In genomic region chr9:16530669-16531461, GRCh38 we compare ENCODE assay signal across 11 cellular contexts.
DNase-seq lines count a peak whose midpoint lies in the region; ATAC-seq, FAIRE-seq and TF ChIP-seq lines count a peak whose summit lies in the region.
"Had no signal": no experiment of that assay in that cellular context is flagged by ENCODE, and none has a peak within 500 bp of the region (broad histone marks: within the 10 kb centered on the region; RNA-seq: fewer than 3 reads in every experiment).

No MANE protein-coding gene starts in this region.

- H3K27ac ChIP-seq in right cardiac atrium (ENCODE audit: low read length): no peak overlapping the region
- H3K27ac ChIP-seq: A549 had no signal

- peak in 2 of 3 donors; percentile 50 to 54 for DNase-seq in right cardiac atrium
- no peak for DNase-seq in cardiac septum (ENCODE audit: low spot score)
- DNase-seq in RPMI8226: peak; percentile 58
- DNase-seq in iris pigment epithelial cell (ENCODE audit: low read depth): peak; percentile 61
- DNase-seq in dedifferentiated amniotic fluid mesenchymal stem cell (ENCODE audit: extremely low spot score): no peak
- DNase-seq in GM12891 (ENCODE audit: insufficient read length, low spot score): no peak
- no peak for DNase-seq in RCC 7860 (ENCODE audit: low spot score)
- DNase-seq: Kasumi-1, T-helper 1 cell had no signal

- no peaks in the 10 kb centered on the region for H3K27me3 ChIP-seq in right cardiac atrium (ENCODE audit: control insufficient read depth, insufficient read depth)

- intact Hi-C loops in right cardiac atrium (cut with DNase I): no loop called here
- intact Hi-C loops in cardiac septum (cut with DNase I): no loop called here

- no peak for TF ChIP-seq POLR2A in GM12891 (IDR thresholded peaks at IDR 0.05; ENCODE audit: low read depth, low read length)

- ATAC-seq in right cardiac atrium (peak; percentile 33 to 37), GM21723 (IDR thresholded peaks at IDR 0.05; ENCODE audit: unreplicated experiment) (no peak)
- ATAC-seq: A549 had no signal

- H3K9me3 ChIP-seq in right cardiac atrium (ENCODE audit: control insufficient read depth, low read length): no peaks in the 10 kb centered on the region
- H3K9me3 ChIP-seq: A549 had no signal

- 68% methylated on average over 11 of the region's 11 CpGs for WGBS in right cardiac atrium

- no peaks in the 10 kb centered on the region for H3K4me1 ChIP-seq in right cardiac atrium (ENCODE audit: control insufficient read depth, insufficient read depth, low read length)

- FAIRE-seq in GM12891 (lab: Jason Lieb, UNC): no peak
- FAIRE-seq in RCC 7860 (lab: Jason Lieb, UNC): no peak
- FAIRE-seq: A549 had no signal

- H3K4me3 ChIP-seq in right cardiac atrium (ENCODE audit: low read length): no peak overlapping the region
- H3K4me3 ChIP-seq: A549 had no signal

TF ChIP-seq in GM12891, 5 proteins besides CTCF, POLR2A, EP300 and RAD21:
- TF ChIP-seq SPI1 (IDR thresholded peaks at IDR 0.05; ENCODE audit: low read depth, low read length) (no peak), PAX5 (IDR thresholded peaks at IDR 0.05; ENCODE audit: insufficient read depth, low read length, severe bottlenecking) (no peak), POU2F2 (IDR thresholded peaks at IDR 0.05; ENCODE audit: low read depth, low read length) (no peak), POLR2AphosphoS5 (IDR thresholded peaks at IDR 0.05; ENCODE audit: low read depth, low read length) (no peak), TAF1 (IDR thresholded peaks at IDR 0.05; ENCODE audit: low read depth, low read length) (no peak)

Comparison
In these comparisons a context has a peak if more than half of its experiments do, and no peak if none do; other contexts are left out.
1. DNase-seq: peak in right cardiac atrium (2 of 3), RPMI8226 (single experiment) and iris pigment epithelial cell (single experiment); none in cardiac septum (single experiment), dedifferentiated amniotic fluid mesenchymal stem cell (single experiment), GM12891 (single experiment) and RCC 7860 (single experiment).